11 cellular contexts compared by ENCODE assay signal in genomic region chrX:16212436-16212835, GRCh38. TPM values are rescaled to one million over a fixed set of nuclear protein-coding genes. Genes with fewer than 3 reads are reported as not detected.
DNase-seq lines count a peak whose midpoint lies in the region; ATAC-seq lines count a peak whose summit lies in the region.
"Had no signal": no experiment of that assay in that cellular context is flagged by ENCODE, and none has a peak within 500 bp of the region (broad histone marks: within the 10 kb centered on the region; RNA-seq: fewer than 3 reads in every experiment).

No MANE protein-coding gene starts in this region.

- ATAC-seq in left lobe of liver (peak; percentile 74), GM21529 (IDR thresholded peaks at IDR 0.05; ENCODE audit: unreplicated experiment) (no peak)
- ATAC-seq: Panc1 had no signal

- DNase-seq in COLO668 (lab: John Stamatoyannopoulos, UW; ENCODE audit: unreplicated experiment) (peak; percentile 2), H7 (peak; percentile 19), amniotic epithelial cell (ENCODE audit: low read depth) (peak; percentile 6), left lobe of liver (ENCODE audit: low spot score) (peak; percentile 45), epidermal melanocyte (ENCODE audit: insufficient read length, low spot score) (no peak), GOT3 (lab: John Stamatoyannopoulos, UW) (no peak)
- DNase-seq in effector CD8-positive, alpha-beta T cell (lab: John Stamatoyannopoulos, UW) = no peak
- DNase-seq: activated effector memory CD4-positive, alpha-beta T cell treated with Interleukin-2 at 50 U/mL for 16 hours; tibial artery had no signal

- H3K27me3 ChIP-seq in H7 (ENCODE audit: control insufficient read depth, insufficient read depth, low read length) = no peaks in the 10 kb centered on the region
- H3K27me3 ChIP-seq: tibial artery had no signal

- H3K4me3 ChIP-seq in H7 (ENCODE audit: insufficient read depth, low read depth, low read length) = no peak overlapping the region
- H3K4me3 ChIP-seq: tibial artery had no signal

- no peaks in the 10 kb centered on the region for H3K36me3 ChIP-seq in H7 (replicated peaks; ENCODE audit: control insufficient read depth, insufficient read depth, low read length)
- H3K36me3 ChIP-seq: tibial artery had no signal

RNA-seq across cellular contexts. Expression of gene MAGEB17, which starts 45.2 kb away (rescaled TPM):
- total RNA-seq in H7 (2014; rRNA removed; shearing (Covaris generic)) = 0.21 and 0.33 TPM in 2 replicates
- not detected for total RNA-seq in left lobe of liver

Comparison
In these comparisons a context has a peak if more than half of its experiments do, and no peak if none do; other contexts are left out.
1. DNase-seq: peak in COLO668 (single experiment), H7 (single experiment), amniotic epithelial cell (single experiment) and left lobe of liver (single experiment); none in epidermal melanocyte (single experiment), effector CD8-positive, alpha-beta T cell (single experiment) and GOT3 (single experiment).